1 cellular context compared by ENCODE assay signal in genomic region chr20:5751856-5752255, GRCh38.
TF ChIP-seq lines count a peak whose summit lies in the region.

No MANE protein-coding gene starts in this region.

TF ChIP-seq in GM23338, 12 proteins besides CTCF, POLR2A, EP300 and RAD21 (continued from another document):
- TF ChIP-seq EZH2phosphoT487 (IDR thresholded peaks at IDR 0.05; ENCODE audit: unreplicated experiment) (no peak), ZNF331 (CRISPR knock-in tag; IDR thresholded peaks at IDR 0.05; ENCODE audit: low read depth) (no peak), CREB1 (CRISPR knock-in tag; IDR thresholded peaks at IDR 0.05; ENCODE audit: low read depth) (no peak), ETS1 (IDR thresholded peaks at IDR 0.05) (no peak)
- TF ChIP-seq, protein P1, sequence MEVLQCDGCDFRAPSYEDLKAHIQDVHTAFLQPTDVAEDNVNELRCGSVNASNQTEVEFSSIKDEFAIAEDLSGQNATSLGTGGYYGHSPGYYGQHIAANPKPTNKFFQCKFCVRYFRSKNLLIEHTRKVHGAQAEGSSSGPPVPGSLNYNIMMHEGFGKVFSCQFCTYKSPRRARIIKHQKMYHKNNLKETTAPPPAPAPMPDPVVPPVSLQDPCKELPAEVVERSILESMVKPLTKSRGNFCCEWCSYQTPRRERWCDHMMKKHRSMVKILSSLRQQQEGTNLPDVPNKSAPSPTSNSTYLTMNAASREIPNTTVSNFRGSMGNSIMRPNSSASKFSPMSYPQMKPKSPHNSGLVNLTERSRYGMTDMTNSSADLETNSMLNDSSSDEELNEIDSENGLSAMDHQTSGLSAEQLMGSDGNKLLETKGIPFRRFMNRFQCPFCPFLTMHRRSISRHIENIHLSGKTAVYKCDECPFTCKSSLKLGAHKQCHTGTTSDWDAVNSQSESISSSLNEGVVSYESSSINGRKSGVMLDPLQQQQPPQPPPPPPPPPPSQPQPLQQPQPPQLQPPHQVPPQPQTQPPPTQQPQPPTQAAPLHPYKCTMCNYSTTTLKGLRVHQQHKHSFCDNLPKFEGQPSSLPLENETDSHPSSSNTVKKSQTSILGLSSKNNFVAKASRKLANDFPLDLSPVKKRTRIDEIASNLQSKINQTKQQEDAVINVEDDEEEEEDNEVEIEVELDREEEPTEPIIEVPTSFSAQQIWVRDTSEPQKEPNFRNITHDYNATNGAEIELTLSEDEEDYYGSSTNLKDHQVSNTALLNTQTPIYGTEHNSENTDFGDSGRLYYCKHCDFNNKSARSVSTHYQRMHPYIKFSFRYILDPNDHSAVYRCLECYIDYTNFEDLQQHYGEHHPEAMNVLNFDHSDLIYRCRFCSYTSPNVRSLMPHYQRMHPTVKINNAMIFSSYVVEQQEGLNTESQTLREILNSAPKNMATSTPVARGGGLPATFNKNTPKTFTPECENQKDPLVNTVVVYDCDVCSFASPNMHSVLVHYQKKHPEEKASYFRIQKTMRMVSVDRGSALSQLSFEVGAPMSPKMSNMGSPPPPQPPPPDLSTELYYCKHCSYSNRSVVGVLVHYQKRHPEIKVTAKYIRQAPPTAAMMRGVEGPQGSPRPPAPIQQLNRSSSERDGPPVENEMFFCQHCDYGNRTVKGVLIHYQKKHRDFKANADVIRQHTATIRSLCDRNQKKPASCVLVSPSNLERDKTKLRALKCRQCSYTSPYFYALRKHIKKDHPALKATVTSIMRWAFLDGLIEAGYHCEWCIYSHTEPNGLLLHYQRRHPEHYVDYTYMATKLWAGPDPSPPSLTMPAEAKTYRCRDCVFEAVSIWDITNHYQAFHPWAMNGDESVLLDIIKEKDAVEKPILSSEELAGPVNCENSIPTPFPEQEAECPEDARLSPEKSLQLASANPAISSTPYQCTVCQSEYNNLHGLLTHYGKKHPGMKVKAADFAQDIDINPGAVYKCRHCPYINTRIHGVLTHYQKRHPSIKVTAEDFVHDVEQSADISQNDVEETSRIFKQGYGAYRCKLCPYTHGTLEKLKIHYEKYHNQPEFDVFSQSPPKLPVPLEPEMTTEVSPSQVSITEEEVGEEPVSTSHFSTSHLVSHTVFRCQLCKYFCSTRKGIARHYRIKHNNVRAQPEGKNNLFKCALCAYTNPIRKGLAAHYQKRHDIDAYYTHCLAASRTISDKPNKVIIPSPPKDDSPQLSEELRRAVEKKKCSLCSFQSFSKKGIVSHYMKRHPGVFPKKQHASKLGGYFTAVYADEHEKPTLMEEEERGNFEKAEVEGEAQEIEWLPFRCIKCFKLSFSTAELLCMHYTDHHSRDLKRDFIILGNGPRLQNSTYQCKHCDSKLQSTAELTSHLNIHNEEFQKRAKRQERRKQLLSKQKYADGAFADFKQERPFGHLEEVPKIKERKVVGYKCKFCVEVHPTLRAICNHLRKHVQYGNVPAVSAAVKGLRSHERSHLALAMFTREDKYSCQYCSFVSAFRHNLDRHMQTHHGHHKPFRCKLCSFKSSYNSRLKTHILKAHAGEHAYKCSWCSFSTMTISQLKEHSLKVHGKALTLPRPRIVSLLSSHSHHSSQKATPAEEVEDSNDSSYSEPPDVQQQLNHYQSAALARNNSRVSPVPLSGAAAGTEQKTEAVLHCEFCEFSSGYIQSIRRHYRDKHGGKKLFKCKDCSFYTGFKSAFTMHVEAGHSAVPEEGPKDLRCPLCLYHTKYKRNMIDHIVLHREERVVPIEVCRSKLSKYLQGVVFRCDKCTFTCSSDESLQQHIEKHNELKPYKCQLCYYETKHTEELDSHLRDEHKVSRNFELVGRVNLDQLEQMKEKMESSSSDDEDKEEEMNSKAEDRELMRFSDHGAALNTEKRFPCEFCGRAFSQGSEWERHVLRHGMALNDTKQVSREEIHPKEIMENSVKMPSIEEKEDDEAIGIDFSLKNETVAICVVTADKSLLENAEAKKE (CRISPR knock-in tag; IDR thresholded peaks at IDR 0.05), result no peak
